In genomic region chr9:72038890-72039410, GRCh38 we compare ENCODE assay signal across 7 cellular contexts. TPM values are rescaled to one million over a fixed set of nuclear protein-coding genes. Genes with fewer than 3 reads are reported as not detected.
DNase-seq lines count a peak whose midpoint lies in the region; TF ChIP-seq lines count a peak whose summit lies in the region.

No MANE protein-coding gene starts in this region.

- peak overlapping the region; percentile 40 for H2AFZ ChIP-seq in smooth muscle cell (ENCODE audit: low read depth)

- 18% methylated on average over 13 of the region's 13 CpGs for WGBS in smooth muscle cell (ENCODE audit: low lambda C conversion rate)

- peak; percentile 93 for TF ChIP-seq CTCF in GM12865 (IDR thresholded peaks at IDR 0.05; ENCODE audit: insufficient read depth, low read depth, low read length, missing control alignments)
- peak; percentile 95 for TF ChIP-seq CTCF in smooth muscle cell (IDR thresholded peaks at IDR 0.05; ENCODE audit: borderline replicate concordance, insufficient read depth, poor library complexity, severe bottlenecking)

- H3K4me3 ChIP-seq in GM12865 (ENCODE audit: low read depth, low read length) = no peak overlapping the region
- no peak overlapping the region for H3K4me3 ChIP-seq in smooth muscle cell

- POLR2A ChIA-PET in HEK293T (lab: Yijun Ruan, JAX) = no interaction called here

- H3K4me1 ChIP-seq in smooth muscle cell (ENCODE audit: low read depth) = no peaks in the 10 kb centered on the region

- H3K9me3 ChIP-seq in smooth muscle cell (replicated peaks; ENCODE audit: low read depth) = no peaks in the 10 kb centered on the region

- H3K79me2 ChIP-seq in smooth muscle cell (ENCODE audit: low read depth) = no peaks in the 10 kb centered on the region

- peak overlapping the region; percentile 41 for H3K4me2 ChIP-seq in smooth muscle cell

- H3K9ac ChIP-seq in smooth muscle cell (ENCODE audit: low read depth) = no peak overlapping the region

- peak; percentile 78 for DNase-seq in GM12865 (ENCODE audit: low read depth)
- peak; percentile 82 for DNase-seq in HEK293T (ENCODE audit: extremely low spot score)
- peak; percentile 70 for DNase-seq in NCI-H1105 (lab: John Stamatoyannopoulos, UW)
- DNase-seq in T-helper 9 cell = peak; percentile 54
- peak; percentile 85 for DNase-seq in astrocyte of the hippocampus (ENCODE audit: low read depth, low spot score)
- DNase-seq in hypothalamus (lab: John Stamatoyannopoulos, UW) = peak in 50 of 51 donors; percentile 5 to 90 (median 56)
- DNase-seq in smooth muscle cell (lab: John Stamatoyannopoulos, UW; ENCODE audit: unreplicated experiment) = peak; percentile 30

- H4K20me1 ChIP-seq in smooth muscle cell (ENCODE audit: low read depth) = no peaks in the 10 kb centered on the region

- H3K27ac ChIP-seq in smooth muscle cell (ENCODE audit: low read depth) = no peak overlapping the region

- CTCF ChIA-PET in HEK293T (lab: Yijun Ruan, JAX) = interaction anchor here (0.6 to 2.3 kb wide), 7 partner anchors 15 to 1012 kb away, joined by 3 to 20 read pairs (median 3); no protein-coding TSS in a partner anchor

- H3K36me3 ChIP-seq in smooth muscle cell (ENCODE audit: low read depth) = no peaks in the 10 kb centered on the region

- H3K27me3 ChIP-seq in smooth muscle cell (ENCODE audit: low read depth) = no peaks in the 10 kb centered on the region

- no peaks in the 10 kb centered on the region for H3F3A ChIP-seq in smooth muscle cell (ENCODE audit: low read depth)

TF ChIP-seq in HEK293T, 16 proteins besides CTCF, POLR2A, EP300 and RAD21:
- TF ChIP-seq SUZ12 (IDR thresholded peaks at IDR 0.05) (no peak), ZNF384 (IDR thresholded peaks at IDR 0.05) (no peak), ELF4 (IDR thresholded peaks at IDR 0.05) (no peak), FOXK2 (IDR thresholded peaks at IDR 0.05) (no peak), NFRKB (IDR thresholded peaks at IDR 0.05) (no peak), FOXM1 (IDR thresholded peaks at IDR 0.05; ENCODE audit: borderline replicate concordance) (no peak), CTBP1 (IDR thresholded peaks at IDR 0.05; ENCODE audit: borderline replicate concordance) (no peak), FOXA1 (IDR thresholded peaks at IDR 0.05) (no peak), L3MBTL2 (conservative IDR thresholded peaks at IDR 0.05) (no peak), LEF1 (IDR thresholded peaks at IDR 0.05; ENCODE audit: borderline replicate concordance) (no peak), ARNT (IDR thresholded peaks at IDR 0.05) (no peak), BHLHE40 (IDR thresholded peaks at IDR 0.05; ENCODE audit: borderline replicate concordance) (no peak), SP1 (IDR thresholded peaks at IDR 0.05) (no peak), HDGF (IDR thresholded peaks at IDR 0.05; ENCODE audit: borderline replicate concordance) (no peak)
- TF ChIP-seq, protein P1, sequence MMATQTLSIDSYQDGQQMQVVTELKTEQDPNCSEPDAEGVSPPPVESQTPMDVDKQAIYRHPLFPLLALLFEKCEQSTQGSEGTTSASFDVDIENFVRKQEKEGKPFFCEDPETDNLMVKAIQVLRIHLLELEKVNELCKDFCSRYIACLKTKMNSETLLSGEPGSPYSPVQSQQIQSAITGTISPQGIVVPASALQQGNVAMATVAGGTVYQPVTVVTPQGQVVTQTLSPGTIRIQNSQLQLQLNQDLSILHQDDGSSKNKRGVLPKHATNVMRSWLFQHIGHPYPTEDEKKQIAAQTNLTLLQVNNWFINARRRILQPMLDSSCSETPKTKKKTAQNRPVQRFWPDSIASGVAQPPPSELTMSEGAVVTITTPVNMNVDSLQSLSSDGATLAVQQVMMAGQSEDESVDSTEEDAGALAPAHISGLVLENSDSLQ (IDR thresholded peaks at IDR 0.05) = no peak

RNA-seq across cellular contexts. Expression of gene C9orf57, which starts 21.5 kb away (rescaled TPM):
- total RNA-seq in smooth muscle cell = not detected in 2 replicates
- not detected in 2 replicates for polyA plus RNA-seq in smooth muscle cell

Comparison
In these comparisons a context has a peak if more than half of its experiments do, and no peak if none do; other contexts are left out.
1. DNase-seq: peak in every context shown above with its lines; median percentile 85 in astrocyte of the hippocampus; 82 in HEK293T; 78 in GM12865; 70 in NCI-H1105; 56 in hypothalamus; 54 in T-helper 9 cell; 30 in smooth muscle cell.